In genomic region chrX:42274151-42274550, GRCh38 we compare ENCODE assay signal across 19 cellular contexts.
DNase-seq lines count a peak whose midpoint lies in the region; ATAC-seq and TF ChIP-seq lines count a peak whose summit lies in the region.
"Had no signal": no experiment of that assay in that cellular context is flagged by ENCODE, and none has a peak within 500 bp of the region (broad histone marks: within the 10 kb centered on the region; RNA-seq: fewer than 3 reads in every experiment).

No MANE protein-coding gene starts in this region.

- H3K9me3 ChIP-seq in mucosa of descending colon (no peaks in the 10 kb centered on the region), neuronal stem cell (replicated peaks in 1 of 2; ENCODE audit: control insufficient read depth in 2 of 2, insufficient read depth in 1 of 2, low read depth in 1 of 2, low read length in 2 of 2) (no peaks in the 10 kb centered on the region)
- H3K9me3 ChIP-seq: A549; BLaER1 treated with 17β-estradiol and CSF1 and Interleukin-3, amounts not matched to agents 10 nM and 100 nM; Caco-2 had no signal

- peaks cover 0 to 2% (median 0%) of the 10 kb centered on the region in 3 experiments for H3K27me3 ChIP-seq in neuronal stem cell (ENCODE audit: control insufficient read depth in 3 of 3, insufficient read depth in 3 of 3, low read depth in 1 of 3, low read length in 3 of 3)

- no peaks in the 10 kb centered on the region for H3K36me3 Mint-ChIP-seq in type B pancreatic cell
- H3K36me3 Mint-ChIP-seq: CD8-positive, alpha-beta T cell had no signal

- H3K27ac Mint-ChIP-seq in type B pancreatic cell, result peak overlapping the region; percentile 29
- H3K27ac Mint-ChIP-seq: B cell; CD4-positive, alpha-beta T cell; CD8-positive, alpha-beta T cell had no signal

- no peak overlapping the region for H3K14ac ChIP-seq in neuronal stem cell (ENCODE audit: low read length)

- no peak overlapping the region for H4K91ac ChIP-seq in neuronal stem cell (ENCODE audit: low read depth, low read length, poor library complexity)

- no peak overlapping the region for H3K18ac ChIP-seq in neuronal stem cell (ENCODE audit: low read length)

- H3K4me1 ChIP-seq in mucosa of descending colon (ENCODE audit: low read depth) (no peaks in the 10 kb centered on the region), neuronal stem cell (ENCODE audit: control insufficient read depth in 2 of 2, insufficient read depth in 1 of 2, low read depth in 1 of 2, low read length in 2 of 2) (no peaks in the 10 kb centered on the region)
- H3K4me1 ChIP-seq: A549; BLaER1 treated with 17β-estradiol and CSF1 and Interleukin-3, amounts not matched to agents 10 nM and 100 nM had no signal

- no peak overlapping the region for H3K9ac ChIP-seq in neuronal stem cell (ENCODE audit: low read depth, low read length, poor library complexity)
- H3K9ac ChIP-seq: BLaER1 treated with 17β-estradiol and CSF1 and Interleukin-3, amounts not matched to agents 10 nM and 100 nM had no signal

- H2BK12ac ChIP-seq in neuronal stem cell (ENCODE audit: low read length), result no peak overlapping the region

- H4K8ac ChIP-seq in neuronal stem cell (ENCODE audit: low read depth, low read length), result no peak overlapping the region

- no peaks in the 10 kb centered on the region for H3K79me1 ChIP-seq in neuronal stem cell (ENCODE audit: low read depth, low read length)

- H3K9me3 Mint-ChIP-seq in type B pancreatic cell, result no peaks in the 10 kb centered on the region
- H3K9me3 Mint-ChIP-seq: CD4-positive, alpha-beta T cell; CD8-positive, alpha-beta T cell had no signal

- no peak overlapping the region for H2AFZ ChIP-seq in neuronal stem cell (ENCODE audit: low read length)

- H3K36me3 ChIP-seq in mucosa of descending colon (ENCODE audit: low read depth), result no peaks in the 10 kb centered on the region
- no peaks in the 10 kb centered on the region for H3K36me3 ChIP-seq in neuronal stem cell (replicated peaks in 1 of 2; ENCODE audit: control insufficient read depth in 2 of 2, insufficient read depth in 2 of 2, low read length in 2 of 2)
- H3K36me3 ChIP-seq: BLaER1 treated with 17β-estradiol and CSF1 and Interleukin-3, amounts not matched to agents 10 nM and 100 nM had no signal

- no peaks in the 10 kb centered on the region for H3K27me3 Mint-ChIP-seq in type B pancreatic cell
- H3K27me3 Mint-ChIP-seq: B cell; CD4-positive, alpha-beta T cell had no signal

- no CpG with 5 or more reads among the region's 2 CpGs for WGBS in neuronal stem cell (ENCODE audit: extremely low coverage in 2 of 2, insufficient read length in 2 of 2, insufficient replicate concordance in 1 of 2), 2 donors

- H2AK5ac ChIP-seq in neuronal stem cell (ENCODE audit: low read depth, low read length), result no peak overlapping the region

- DNase-seq in DMS53 (lab: John Stamatoyannopoulos, UW) (peak; percentile 1), DMS53 treated with DMSO at 0.1 percent for 48 hours (lab: John Stamatoyannopoulos, UW; ENCODE audit: unreplicated experiment) (no peak), mucosa of descending colon (no peak), type B pancreatic cell (ENCODE audit: extremely low spot score, unreplicated experiment) (no peak), neuronal stem cell (ENCODE audit: low spot score) (no peak)
- DNase-seq: AML-193; Caco-2; Calu3; CD4-positive, alpha-beta T cell; CD8-positive, alpha-beta T cell; DMS79 treated with DMSO at 0.1 percent for 48 hours; GF-D8 had no signal

- intact Hi-C loops in mucosa of descending colon (cut with DNase I, micrococcal nuclease), result no loop called here

- H3K4me1 Mint-ChIP-seq in type B pancreatic cell (ENCODE audit: unreplicated experiment), result no peaks in the 10 kb centered on the region
- H3K4me1 Mint-ChIP-seq: B cell had no signal

- H3K4me3 ChIP-seq in mucosa of descending colon, result no peak overlapping the region
- no peak overlapping the region for H3K4me3 ChIP-seq in neuronal stem cell (ENCODE audit: low read length in 2 of 2)
- H3K4me3 ChIP-seq: A549; BLaER1 treated with 17β-estradiol and CSF1 and Interleukin-3, amounts not matched to agents 10 nM and 100 nM had no signal

- H2BK120ac ChIP-seq in neuronal stem cell (ENCODE audit: low read depth, low read length), result no peak overlapping the region

- no peak overlapping the region for H3K4me3 Mint-ChIP-seq in type B pancreatic cell
- H3K4me3 Mint-ChIP-seq: B cell; CD4-positive, alpha-beta T cell; CD8-positive, alpha-beta T cell had no signal

- TF ChIP-seq CTCF in mucosa of descending colon (IDR thresholded peaks at IDR 0.05), result no peak
- TF ChIP-seq CTCF in type B pancreatic cell (conservative IDR thresholded peaks at IDR 0.05), result no peak

- no peak overlapping the region for H3K4ac ChIP-seq in neuronal stem cell (ENCODE audit: low read length)

- no peak overlapping the region for H3K27ac ChIP-seq in neuronal stem cell (replicated peaks; ENCODE audit: low read length)
- H3K27ac ChIP-seq: 22Rv1; A549; BLaER1 treated with 17β-estradiol and CSF1 and Interleukin-3, amounts not matched to agents 10 nM and 100 nM; C4-2B had no signal

- peak; percentile 31 for ATAC-seq in esophagus mucosa
- peak; percentile 59 for ATAC-seq in mucosa of descending colon
- no peak for ATAC-seq in GM21576 (IDR thresholded peaks at IDR 0.05; ENCODE audit: unreplicated experiment)
- ATAC-seq: A549; CD8-positive, alpha-beta T cell had no signal

- no peak overlapping the region for H3K4me2 ChIP-seq in neuronal stem cell (ENCODE audit: insufficient read depth, low read length, poor library complexity, severe bottlenecking)
- H3K4me2 ChIP-seq: A549; BLaER1 treated with 17β-estradiol and CSF1 and Interleukin-3, amounts not matched to agents 10 nM and 100 nM had no signal

- H3K23ac ChIP-seq in neuronal stem cell (ENCODE audit: low read depth, low read length, poor library complexity), result no peak overlapping the region

- no peak overlapping the region for H2BK15ac ChIP-seq in neuronal stem cell (ENCODE audit: low read length)

- no peak overlapping the region for H2BK5ac ChIP-seq in neuronal stem cell (ENCODE audit: low read length)
